Comparison of ENCODE assay signal across 29 cellular contexts in the genomic region with DNA sequence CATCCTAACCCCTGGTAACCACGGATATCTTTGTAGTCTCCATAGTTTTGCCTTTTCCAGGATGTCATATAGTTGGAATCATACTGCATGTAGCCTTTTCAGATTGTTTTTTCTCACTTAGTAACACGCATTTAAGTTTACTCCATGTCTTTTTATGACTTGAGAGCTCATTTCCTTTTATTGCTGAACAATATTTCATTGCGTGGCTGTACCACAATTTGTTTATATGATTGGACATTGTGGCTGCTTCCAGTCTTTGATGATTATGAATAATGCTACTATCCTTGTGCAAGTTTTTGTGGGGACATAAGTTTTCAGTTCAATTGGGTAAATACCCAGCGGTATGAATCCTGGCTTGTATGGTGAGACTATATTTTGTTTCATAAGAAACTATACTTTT.
"Had no signal": no experiment of that assay in that cellular context is flagged by ENCODE, and none has a peak within 500 bp of the region (broad histone marks: within the 10 kb centered on the region; RNA-seq: fewer than 3 reads in every experiment).

No MANE protein-coding gene starts in this region.

- H3K4me1 ChIP-seq: gastroesophageal sphincter, testis, vagina had no signal

- H3K36me3 Mint-ChIP-seq: activated naive CD4-positive, alpha-beta T cell treated with anti-CD3 and anti-CD28 coated beads, Interleukin-2, amount 10 ng/mL, durations not matched to agents 7 days and 5 days; naive B cell; neural progenitor cell had no signal

- H3K9me3 Mint-ChIP-seq: activated naive CD4-positive, alpha-beta T cell treated with anti-CD3 and anti-CD28 coated beads, Interleukin-2, amount 10 ng/mL, durations not matched to agents 7 days and 5 days; effector memory CD8-positive, alpha-beta T cell; memory B cell had no signal

- H3K27me3 ChIP-seq: body of pancreas, cardiac muscle cell, esophagus muscularis mucosa, gastroesophageal sphincter, neural progenitor cell, spleen, testis, vagina had no signal

- H3K27ac ChIP-seq: body of pancreas, cardiac muscle cell, esophagus muscularis mucosa, gastroesophageal sphincter, neural progenitor cell, spleen, testis, vagina had no signal

- H3K27ac Mint-ChIP-seq: activated naive CD4-positive, alpha-beta T cell treated with anti-CD3 and anti-CD28 coated beads, Interleukin-2, amount 10 ng/mL, durations not matched to agents 7 days and 5 days; activated naive CD8-positive, alpha-beta T cell treated with anti-CD3 and anti-CD28 coated beads, Interleukin-2, amount 50 U/mL, for 24 hours; activated T-cell treated with anti-CD3 and anti-CD28 coated beads, Interleukin-2, amount 50 U/mL, for 72 hours; memory B cell; naive B cell; progenitor cell of endocrine pancreas; T-helper 1 cell treated with Interleukin-12 subunit alpha and Interleukin-12 subunit beta and Interleukin-4 antibody, amounts not matched to agents 30 μg/mL and 1 μg/mL, for 36 hours; type B pancreatic cell had no signal

- ATAC-seq: activated naive CD8-positive, alpha-beta T cell treated with anti-CD3 and anti-CD28 coated beads, Interleukin-2, amount 50 U/mL, for 24 hours; activated T-cell treated with anti-CD3 and anti-CD28 coated beads, Interleukin-2, amount 50 U/mL, for 72 hours; body of pancreas; effector memory CD8-positive, alpha-beta T cell; gastroesophageal sphincter; left cardiac atrium had no signal

- H3K4me3 ChIP-seq: body of pancreas, cardiac muscle cell, esophagus muscularis mucosa, gastroesophageal sphincter, neural progenitor cell, spleen, testis, vagina had no signal

- H3K36me3 ChIP-seq: cardiac muscle cell, esophagus muscularis mucosa, gastroesophageal sphincter, neural progenitor cell, vagina had no signal

- H3K4me1 Mint-ChIP-seq: activated naive CD4-positive, alpha-beta T cell treated with anti-CD3 and anti-CD28 coated beads, Interleukin-2, amount 10 ng/mL, durations not matched to agents 7 days and 5 days; memory B cell; naive B cell had no signal

- DNase-seq: activated CD4-positive, alpha-beta T cell treated with anti-CD3 and anti-CD28 coated beads for 4 hours; activated CD4-positive, alpha-beta T cell treated with anti-CD3 and anti-CD28 coated beads, Interleukin-2, amount 50 U/mL, for 48 hours; activated CD4-positive, CD25-positive, alpha-beta regulatory T cell; activated effector memory CD4-positive, alpha-beta T cell treated with Interleukin-2 at 50 U/mL for 16 hours; activated naive CD4-positive, alpha-beta T cell treated with anti-CD3 and anti-CD28 coated beads, Interleukin-2, amount 10 ng/mL, durations not matched to agents 7 days and 5 days; activated naive CD8-positive, alpha-beta T cell treated with anti-CD3 and anti-CD28 coated beads, Interleukin-2, amount 50 U/mL, for 24 hours; activated T-cell treated with anti-CD3 and anti-CD28 coated beads, Interleukin-2, amount 50 U/mL, for 72 hours; anterior cingulate cortex; body of pancreas; effector memory CD8-positive, alpha-beta T cell; head of caudate nucleus; hypothalamus; islet precursor cell; left cardiac atrium; naive B cell; spleen; stimulated activated CD4-positive, alpha-beta T cell treated with anti-CD3 and anti-CD28 coated beads, Interleukin-4, amount 100 ng/mL, for 1 hour; stimulated activated naive CD4-positive, alpha-beta T cell; T1000; testis had no signal

- H3K9me3 ChIP-seq: body of pancreas, esophagus muscularis mucosa, gastroesophageal sphincter, spleen, testis, vagina had no signal

- H3K27me3 Mint-ChIP-seq: activated naive CD4-positive, alpha-beta T cell treated with anti-CD3 and anti-CD28 coated beads, Interleukin-2, amount 10 ng/mL, durations not matched to agents 7 days and 5 days; activated naive CD8-positive, alpha-beta T cell treated with anti-CD3 and anti-CD28 coated beads, Interleukin-2, amount 50 U/mL, for 24 hours; effector memory CD8-positive, alpha-beta T cell; memory B cell; naive B cell; progenitor cell of endocrine pancreas; type B pancreatic cell had no signal

- H3K4me3 Mint-ChIP-seq: activated naive CD4-positive, alpha-beta T cell treated with anti-CD3 and anti-CD28 coated beads, Interleukin-2, amount 10 ng/mL, durations not matched to agents 7 days and 5 days; activated naive CD8-positive, alpha-beta T cell treated with anti-CD3 and anti-CD28 coated beads, Interleukin-2, amount 50 U/mL, for 24 hours; activated T-cell treated with anti-CD3 and anti-CD28 coated beads, Interleukin-2, amount 50 U/mL, for 72 hours; effector memory CD8-positive, alpha-beta T cell; memory B cell; naive B cell; neural progenitor cell; T-helper 1 cell treated with Interleukin-12 subunit alpha and Interleukin-12 subunit beta and Interleukin-4 antibody, amounts not matched to agents 30 μg/mL and 1 μg/mL, for 36 hours; type B pancreatic cell had no signal
